8 cellular contexts compared by ENCODE assay signal in genomic region chr17:59619313-59620063, GRCh38.
DNase-seq lines count a peak whose midpoint lies in the region; ATAC-seq and TF ChIP-seq lines count a peak whose summit lies in the region.

CLTC (plus strand) TSS chr17:59619895; CDS start chr17:59620132, 237 bp downstream.

- peak; percentile 96 for DNase-seq in AG09319 (ENCODE audit: extremely low read depth, low read depth)
- DNase-seq in NCI-H446 treated with DMSO at 0.1 percent for 48 hours (lab: John Stamatoyannopoulos, UW), result peak; percentile 90
- peak; percentile 91 for DNase-seq in activated CD4-positive, CD25-positive, alpha-beta regulatory T cell treated with anti-CD3 and anti-CD28 coated beads, Interleukin-2, amount 50 U/mL, for 72 hours
- DNase-seq in cerebellar nuclear complex (lab: John Stamatoyannopoulos, UW), result peak; percentile 34 to 74
- peak; percentile 98 for DNase-seq in islet precursor cell
- DNase-seq in stimulated activated CD4-positive, alpha-beta T cell treated with anti-CD3 and anti-CD28 coated beads, Interleukin-12 subunit alpha, Interleukin-12 subunit beta, amount 100 ng/mL, for 48 hours (ENCODE audit: low read depth in 2 of 3, low spot score in 1 of 3), result peak; percentile 84 to 93 (median 88)

- no peak for TF ChIP-seq CTCF in AG09319 (IDR thresholded peaks at IDR 0.05; ENCODE audit: low read depth, low read length)

- ATAC-seq in GM19035 (IDR thresholded peaks at IDR 0.05; ENCODE audit: unreplicated experiment) (peak; percentile 75), HG03354 (IDR thresholded peaks at IDR 0.05; ENCODE audit: poor library complexity, severe bottlenecking, unreplicated experiment) (peak; percentile 83)

Comparison
In these comparisons a context has a peak if more than half of its experiments do, and no peak if none do; other contexts are left out.
1. Peak in every context shown above with its lines: DNase-seq and ATAC-seq.